22 cellular contexts compared by ENCODE assay signal in genomic region chr5:31021181-31021624, GRCh38.
DNase-seq lines count a peak whose midpoint lies in the region; ATAC-seq and TF ChIP-seq lines count a peak whose summit lies in the region.
"Had no signal": no experiment of that assay in that cellular context is flagged by ENCODE, and none has a peak within 500 bp of the region (broad histone marks: within the 10 kb centered on the region; RNA-seq: fewer than 3 reads in every experiment).

No MANE protein-coding gene starts in this region.

- peak; percentile 5 for DNase-seq in AG20443 (ENCODE audit: low spot score)
- peak; percentile 88 for DNase-seq in PC-3
- peak; percentile 88 for DNase-seq in epithelial cell of proximal tubule (ENCODE audit: low read depth)
- peak; percentile 59 for DNase-seq in non-pigmented ciliary epithelial cell (ENCODE audit: low read depth)
- no peak for DNase-seq in activated effector memory CD4-positive, alpha-beta T cell treated with anti-CD3 and anti-CD28 coated beads, Interleukin-2, amount 50 U/mL, for 16 hours
- DNase-seq in activated T-helper 1 cell treated with anti-CD3 and anti-CD28 coated beads, Interleukin-12 subunit alpha, Interleukin-12 subunit beta, Interleukin-2, Interleukin-4 antibody, amounts not matched to agents 30 ng/mL and 10 ng/mL and 1 ng/mL, durations not matched to agents 14 hours and 24 hours and 36 hours (ENCODE audit: low spot score): no peak
- no peak for DNase-seq in CD1c-positive myeloid dendritic cell (ENCODE audit: extremely low spot score)
- DNase-seq: activated CD4-positive, alpha-beta memory T cell treated with anti-CD3 and anti-CD28 coated beads for 36 hours; caudate nucleus; CD8-positive, alpha-beta memory T cell; effector memory CD4-positive, alpha-beta T cell; H7; left colon; midbrain; NCI-H1105 treated with DMSO at 0.1 percent for 48 hours; retina; upper lobe of left lung had no signal

- H3K36me3 ChIP-seq in PC-3 (ENCODE audit: low read depth, low read length): no peaks in the 10 kb centered on the region
- H3K36me3 ChIP-seq: upper lobe of left lung had no signal

- H3K4me2 ChIP-seq in PC-3 (ENCODE audit: low read length): peak overlapping the region; percentile 64
- H3K4me2 ChIP-seq: KMS-11 had no signal

- POLR2A ChIA-PET in PC-3 (lab: Charles Lee; ENCODE audit: unreplicated experiment): no interaction called here

- H3K9me2 ChIP-seq in PC-3 (replicated peaks; ENCODE audit: low read length): no peaks in the 10 kb centered on the region

- no peak overlapping the region for H3K27ac Mint-ChIP-seq in activated T-helper 1 cell treated with anti-CD3 and anti-CD28 coated beads, Interleukin-12 subunit alpha, Interleukin-12 subunit beta, Interleukin-2, Interleukin-4 antibody, amounts not matched to agents 30 ng/mL and 10 ng/mL and 1 ng/mL, durations not matched to agents 14 hours and 24 hours and 36 hours
- H3K27ac Mint-ChIP-seq: activated CD4-positive, alpha-beta memory T cell treated with anti-CD3 and anti-CD28 coated beads for 36 hours; activated naive CD4-positive, alpha-beta T cell treated with anti-CD3 and anti-CD28 coated beads, Interleukin-2, amount 50 U/mL, for 24 hours; CD8-positive, alpha-beta memory T cell; stimulated activated naive CD8-positive, alpha-beta T cell treated with anti-CD3 and anti-CD28 coated beads, Interleukin-15, Interleukin-2, amounts not matched to agents 100 ng/mL and 50 ng/mL, for 24 hours; T-helper 1 cell treated with Interleukin-12 subunit alpha and Interleukin-12 subunit beta and Interleukin-4 antibody, amounts not matched to agents 30 μg/mL and 1 μg/mL, for 36 hours had no signal

- H3K4me1 Mint-ChIP-seq in activated T-helper 1 cell treated with anti-CD3 and anti-CD28 coated beads, Interleukin-12 subunit alpha, Interleukin-12 subunit beta, Interleukin-2, Interleukin-4 antibody, amounts not matched to agents 30 ng/mL and 10 ng/mL and 1 ng/mL, durations not matched to agents 14 hours and 24 hours and 36 hours (ENCODE audit: low read depth): no peaks in the 10 kb centered on the region
- H3K4me1 Mint-ChIP-seq: activated naive CD4-positive, alpha-beta T cell treated with anti-CD3 and anti-CD28 coated beads, Interleukin-2, amount 50 U/mL, for 24 hours; CD8-positive, alpha-beta memory T cell had no signal

- intact Hi-C loops in PC-3 (cut with micrococcal nuclease): no loop called here
- intact Hi-C loops in activated T-helper 1 cell treated with anti-CD3 and anti-CD28 coated beads, Interleukin-12 subunit alpha, Interleukin-12 subunit beta, Interleukin-2, Interleukin-4 antibody, amounts not matched to agents 30 ng/mL and 10 ng/mL and 1 ng/mL, durations not matched to agents 14 hours and 24 hours and 36 hours (cut with micrococcal nuclease): no loop called here

- peak overlapping the region; percentile 60 for H3K27ac ChIP-seq in PC-3 (ENCODE audit: low read length)
- H3K27ac ChIP-seq: KMS-11, upper lobe of left lung had no signal

- H3K4me3 ChIP-seq in PC-3 (ENCODE audit: low read length): no peak overlapping the region
- no peak overlapping the region for H3K4me3 ChIP-seq in epithelial cell of proximal tubule (ENCODE audit: low read depth, low read length)
- H3K4me3 ChIP-seq: upper lobe of left lung had no signal

- no peak overlapping the region for H2AFZ ChIP-seq in PC-3 (ENCODE audit: low read length)

- H3F3A ChIP-seq in PC-3 (ENCODE audit: low read length, unreplicated experiment): peaks cover 5% of the 10 kb centered on the region

- TF ChIP-seq CTCF in PC-3 (conservative IDR thresholded peaks at IDR 0.05; ENCODE audit: low read depth, low read length): no peak
- no peak for TF ChIP-seq CTCF in epithelial cell of proximal tubule (conservative IDR thresholded peaks at IDR 0.05; ENCODE audit: low read depth, low read length)

- H3K36me3 Mint-ChIP-seq in activated T-helper 1 cell treated with anti-CD3 and anti-CD28 coated beads, Interleukin-12 subunit alpha, Interleukin-12 subunit beta, Interleukin-2, Interleukin-4 antibody, amounts not matched to agents 30 ng/mL and 10 ng/mL and 1 ng/mL, durations not matched to agents 14 hours and 24 hours and 36 hours (ENCODE audit: low read depth): no peaks in the 10 kb centered on the region
- H3K36me3 Mint-ChIP-seq: activated CD4-positive, alpha-beta memory T cell treated with anti-CD3 and anti-CD28 coated beads for 36 hours; activated naive CD4-positive, alpha-beta T cell treated with anti-CD3 and anti-CD28 coated beads, Interleukin-2, amount 50 U/mL, for 24 hours; CD8-positive, alpha-beta memory T cell had no signal

- no peaks in the 10 kb centered on the region for H3K9me3 ChIP-seq in PC-3 (ENCODE audit: low read length)
- H3K9me3 ChIP-seq: upper lobe of left lung had no signal

- ATAC-seq in PC-3 (peak; percentile 70), HG03457 (IDR thresholded peaks at IDR 0.05; ENCODE audit: unreplicated experiment) (no peak)
- ATAC-seq: left colon had no signal

- no peaks in the 10 kb centered on the region for H4K20me1 ChIP-seq in PC-3 (ENCODE audit: low read length)

- no peaks in the 10 kb centered on the region for H3K27me3 Mint-ChIP-seq in activated T-helper 1 cell treated with anti-CD3 and anti-CD28 coated beads, Interleukin-12 subunit alpha, Interleukin-12 subunit beta, Interleukin-2, Interleukin-4 antibody, amounts not matched to agents 30 ng/mL and 10 ng/mL and 1 ng/mL, durations not matched to agents 14 hours and 24 hours and 36 hours (ENCODE audit: insufficient read depth)
- H3K27me3 Mint-ChIP-seq: activated CD4-positive, alpha-beta memory T cell treated with anti-CD3 and anti-CD28 coated beads for 36 hours; activated naive CD4-positive, alpha-beta T cell treated with anti-CD3 and anti-CD28 coated beads, Interleukin-2, amount 50 U/mL, for 24 hours; CD8-positive, alpha-beta memory T cell; stimulated activated naive CD8-positive, alpha-beta T cell treated with anti-CD3 and anti-CD28 coated beads, Interleukin-15, Interleukin-2, amounts not matched to agents 100 ng/mL and 50 ng/mL, for 24 hours had no signal

- CTCF ChIA-PET in PC-3 (lab: Charles Lee): no interaction called here

- no peaks in the 10 kb centered on the region for H3K79me2 ChIP-seq in PC-3 (ENCODE audit: low read length)

- H3K9me3 Mint-ChIP-seq in activated T-helper 1 cell treated with anti-CD3 and anti-CD28 coated beads, Interleukin-12 subunit alpha, Interleukin-12 subunit beta, Interleukin-2, Interleukin-4 antibody, amounts not matched to agents 30 ng/mL and 10 ng/mL and 1 ng/mL, durations not matched to agents 14 hours and 24 hours and 36 hours: peaks cover 15% of the 10 kb centered on the region

- no peaks in the 10 kb centered on the region for H3K27me3 ChIP-seq in PC-3 (ENCODE audit: low read length)
- H3K27me3 ChIP-seq: upper lobe of left lung had no signal

- H3K4me1 ChIP-seq in PC-3 (ENCODE audit: insufficient read depth, low read length): peaks cover 45% of the 10 kb centered on the region
- H3K4me1 ChIP-seq: upper lobe of left lung had no signal

- H3K9ac ChIP-seq in PC-3 (ENCODE audit: low read length): no peak overlapping the region
- H3K9ac ChIP-seq: KMS-11 had no signal

- no TSS peak for BruUV-seq in PC-3 (replicated peaks; lab: Mats Ljungman, UMichigan)

- no peak overlapping the region for H3K4me3 Mint-ChIP-seq in activated T-helper 1 cell treated with anti-CD3 and anti-CD28 coated beads, Interleukin-12 subunit alpha, Interleukin-12 subunit beta, Interleukin-2, Interleukin-4 antibody, amounts not matched to agents 30 ng/mL and 10 ng/mL and 1 ng/mL, durations not matched to agents 14 hours and 24 hours and 36 hours
- H3K4me3 Mint-ChIP-seq: activated CD4-positive, alpha-beta memory T cell treated with anti-CD3 and anti-CD28 coated beads for 36 hours; activated naive CD4-positive, alpha-beta T cell treated with anti-CD3 and anti-CD28 coated beads, Interleukin-2, amount 50 U/mL, for 24 hours; CD8-positive, alpha-beta memory T cell; stimulated activated naive CD8-positive, alpha-beta T cell treated with anti-CD3 and anti-CD28 coated beads, Interleukin-15, Interleukin-2, amounts not matched to agents 100 ng/mL and 50 ng/mL, for 24 hours; T-helper 1 cell treated with Interleukin-12 subunit alpha and Interleukin-12 subunit beta and Interleukin-4 antibody, amounts not matched to agents 30 μg/mL and 1 μg/mL, for 36 hours had no signal

Comparison
In these comparisons a context has a peak if more than half of its experiments do, and no peak if none do; other contexts are left out.
1. DNase-seq: peak in AG20443 (single experiment), PC-3 (single experiment), epithelial cell of proximal tubule (single experiment) and non-pigmented ciliary epithelial cell (single experiment); none in activated effector memory CD4-positive, alpha-beta T cell treated with anti-CD3 and anti-CD28 coated beads, Interleukin-2, amount 50 U/mL, for 16 hours (single experiment), activated T-helper 1 cell treated with anti-CD3 and anti-CD28 coated beads, Interleukin-12 subunit alpha, Interleukin-12 subunit beta, Interleukin-2, Interleukin-4 antibody, amounts not matched to agents 30 ng/mL and 10 ng/mL and 1 ng/mL, durations not matched to agents 14 hours and 24 hours and 36 hours (single experiment) and CD1c-positive myeloid dendritic cell (single experiment).